In the genomic region with DNA sequence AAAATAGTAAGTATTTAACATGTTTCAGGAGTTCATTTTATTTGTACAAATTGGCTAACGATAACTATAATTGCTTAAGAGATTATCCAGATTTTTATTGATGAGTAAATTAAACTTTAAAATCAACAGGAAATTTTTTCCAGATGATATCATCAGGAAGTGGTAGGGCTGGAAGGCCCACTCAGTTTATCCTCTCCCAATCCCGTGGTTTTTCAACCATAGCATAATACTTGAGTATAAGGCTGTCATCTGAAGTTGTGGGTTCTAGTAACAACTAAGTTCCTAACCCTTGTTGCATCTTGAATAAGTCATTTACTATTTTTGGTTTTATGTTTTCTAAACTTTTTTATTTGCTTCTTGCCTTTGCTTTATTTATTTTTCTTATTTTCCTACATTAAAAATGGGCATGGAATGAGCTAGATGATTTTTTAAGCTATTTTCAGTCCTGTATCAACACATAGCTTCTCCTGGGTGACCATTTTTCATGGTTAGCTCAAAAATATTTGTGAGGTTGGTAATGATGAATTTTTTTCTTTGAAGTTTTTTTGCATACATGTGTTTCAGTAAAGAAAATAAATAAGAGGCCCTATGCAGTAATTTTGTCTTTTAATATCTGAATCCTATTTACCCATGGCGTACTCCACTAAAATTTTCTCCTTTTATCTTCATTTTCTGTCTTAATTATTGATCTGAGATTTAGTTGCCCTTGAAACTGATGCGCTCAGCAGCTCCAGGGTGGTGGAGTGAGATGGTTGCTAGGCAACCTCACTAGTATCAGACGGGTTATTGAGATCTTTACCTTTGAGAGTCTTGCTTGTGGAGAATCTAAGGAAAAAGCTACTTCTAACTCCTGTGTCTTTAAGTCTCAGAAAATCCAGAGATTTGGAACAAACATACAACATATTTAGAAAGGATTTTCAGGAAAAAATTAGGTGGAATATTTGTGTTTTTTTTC, we compare ENCODE assay signal across 15 cellular contexts.
DNase-seq lines count a peak whose midpoint lies in the region; ATAC-seq and TF ChIP-seq lines count a peak whose summit lies in the region.
"Had no signal": no experiment of that assay in that cellular context is flagged by ENCODE, and none has a peak within 500 bp of the region (broad histone marks: within the 10 kb centered on the region; RNA-seq: fewer than 3 reads in every experiment).

No MANE protein-coding gene starts in this region.

- DNase-seq in NCI-H748 (lab: John Stamatoyannopoulos, UW; ENCODE audit: unreplicated experiment) (peak; percentile 47), NCI-H748 treated with DMSO at 0.1 percent for 48 hours (lab: John Stamatoyannopoulos, UW) (no peak), RWPE2 (ENCODE audit: low spot score) (no peak), fibroblast of peridontal ligament (ENCODE audit: extremely low read depth) (peak; percentile 21), type B pancreatic cell (ENCODE audit: extremely low spot score, unreplicated experiment) (no peak), cerebellar nuclear complex (lab: John Stamatoyannopoulos, UW) (no peak)
- DNase-seq: activated CD4-positive, alpha-beta T cell treated with anti-CD3 and anti-CD28 coated beads for 48 hours; MG63; naive thymus-derived CD8-positive, alpha-beta T cell; NK-92 treated with Interleukin-12 subunit alpha and Interleukin-12 subunit beta, amount 100 ng/mL, for 24 hours; spleen; tibial artery had no signal

- peaks cover 9% of the 10 kb centered on the region for H3K4me1 ChIP-seq in RWPE2 (ENCODE audit: insufficient read depth, poor library complexity, severe bottlenecking)
- H3K4me1 ChIP-seq: spleen had no signal

- no peaks in the 10 kb centered on the region for H3K27me3 Mint-ChIP-seq in type B pancreatic cell
- H3K27me3 Mint-ChIP-seq: naive thymus-derived CD8-positive, alpha-beta T cell had no signal

- no peak overlapping the region for H3K4me3 Mint-ChIP-seq in type B pancreatic cell
- H3K4me3 Mint-ChIP-seq: naive thymus-derived CD8-positive, alpha-beta T cell had no signal

- H3K27ac Mint-ChIP-seq in type B pancreatic cell = peak overlapping the region; percentile 11
- H3K27ac Mint-ChIP-seq: naive thymus-derived CD8-positive, alpha-beta T cell had no signal

- peak overlapping the region; percentile 54 for H3K27ac ChIP-seq in RWPE2 (ENCODE audit: poor library complexity, severe bottlenecking)
- H3K27ac ChIP-seq: spleen had no signal

- ATAC-seq in RWPE2 (ENCODE audit: low read depth) = peak; percentile 66
- no peak for ATAC-seq in GM21619 (IDR thresholded peaks at IDR 0.05; ENCODE audit: unreplicated experiment)
- no peak for ATAC-seq in HG03280 (IDR thresholded peaks at IDR 0.05; ENCODE audit: unreplicated experiment)
- ATAC-seq: esophagus mucosa; naive thymus-derived CD8-positive, alpha-beta T cell had no signal

- peaks cover 4% of the 10 kb centered on the region for H3K9me3 Mint-ChIP-seq in type B pancreatic cell

- no peaks in the 10 kb centered on the region for H3K36me3 Mint-ChIP-seq in type B pancreatic cell

- H3K9me3 ChIP-seq in RWPE2 (ENCODE audit: severe bottlenecking) = no peaks in the 10 kb centered on the region
- H3K9me3 ChIP-seq: MG63, tibial artery had no signal

- no peaks in the 10 kb centered on the region for H3K36me3 ChIP-seq in RWPE2 (ENCODE audit: low read depth)
- H3K36me3 ChIP-seq: MG63, spleen, tibial artery had no signal

- peaks cover 13% of the 10 kb centered on the region for H3K4me1 Mint-ChIP-seq in type B pancreatic cell (ENCODE audit: unreplicated experiment)
- H3K4me1 Mint-ChIP-seq: naive thymus-derived CD8-positive, alpha-beta T cell had no signal

- no peaks in the 10 kb centered on the region for H3K27me3 ChIP-seq in RWPE2 (ENCODE audit: insufficient read depth, poor library complexity, severe bottlenecking)
- H3K27me3 ChIP-seq: MG63, spleen, tibial artery had no signal

- TF ChIP-seq CTCF in RWPE2 (IDR thresholded peaks at IDR 0.05; ENCODE audit: poor library complexity, severe bottlenecking) (no peak), type B pancreatic cell (conservative IDR thresholded peaks at IDR 0.05) (no peak)

- no peak overlapping the region for H3K4me3 ChIP-seq in RWPE2 (ENCODE audit: severe bottlenecking)
- H3K4me3 ChIP-seq: MG63, spleen, tibial artery had no signal

Comparison
In these comparisons a context has a peak if more than half of its experiments do, and no peak if none do; other contexts are left out.
1. DNase-seq: peak in NCI-H748 (single experiment) and fibroblast of peridontal ligament (single experiment); none in NCI-H748 treated with DMSO at 0.1 percent for 48 hours (single experiment), RWPE2 (single experiment), type B pancreatic cell (single experiment) and cerebellar nuclear complex (0 of 2).